ENCODE assay signal across 8 cellular contexts in genomic region chr12:6868211-6869048, GRCh38. TPM values are rescaled to one million over a fixed set of nuclear protein-coding genes. Genes with fewer than 3 reads are reported as not detected.
DNase-seq lines count a peak whose midpoint lies in the region; ATAC-seq and TF ChIP-seq lines count a peak whose summit lies in the region.

No MANE protein-coding gene starts in this region.

- H3K27me3 ChIP-seq in Panc1 (ENCODE audit: control insufficient read depth, insufficient read depth, low read length) (no peaks in the 10 kb centered on the region), dorsolateral prefrontal cortex (no peaks in the 10 kb centered on the region)

- peaks cover 6% of the 10 kb centered on the region; the same call in 1 of the 2 replicates for H3K36me3 ChIP-seq in Panc1 (ENCODE audit: control insufficient read depth, insufficient read depth, low read length)

- POLR2A ChIA-PET in Panc1 (lab: Charles Lee): interaction anchor here (0.6 kb wide), 1 partner anchor 444 kb away, joined by 5 read pairs; no protein-coding TSS in a partner anchor
- POLR2A ChIA-PET in naive thymus-derived CD8-positive, alpha-beta T cell (lab: Charles Lee): interaction anchor here (0.6 to 7.2 kb wide), 12 partner anchors 15 to 241 kb away, joined by 3 to 119 read pairs (median 8); partner anchors contain the start of genes C12orf57, C1RL, CDCA3 and RNU7-1

- in situ Hi-C loops in Panc1 (cut with HindIII; ENCODE audit: low pct_unique_long_range_greater_than_20kb, low sequenced_read_pairs): no loop called here

- H3K27ac ChIP-seq in Panc1 (ENCODE audit: low read length) (peak overlapping the region; percentile 72), dorsolateral prefrontal cortex (peak overlapping the region; percentile 72 to 100 (median 98))

- intact Hi-C loops in Panc1 (cut with micrococcal nuclease; ENCODE audit: unreplicated experiment) (no loop called here), dorsolateral prefrontal cortex (cut with DNase I) (loop anchor here in 1 of 2 donors (2.0 to 5.0 kb wide), 3 partner anchors 39 to 96 kb away; no protein-coding TSS in a partner anchor)

- ATAC-seq in Panc1: no peak
- ATAC-seq in naive thymus-derived CD8-positive, alpha-beta T cell: no peak
- ATAC-seq in GM21576 (IDR thresholded peaks at IDR 0.05; ENCODE audit: unreplicated experiment): no peak
- ATAC-seq in HG02678 (IDR thresholded peaks at IDR 0.05; ENCODE audit: unreplicated experiment): no peak

- H3K27me3 Mint-ChIP-seq in naive thymus-derived CD8-positive, alpha-beta T cell: no peaks in the 10 kb centered on the region

- BruUV-seq in Panc1 (replicated peaks; lab: Mats Ljungman, UMichigan): no TSS peak

- CTCF ChIA-PET in Panc1 (lab: Charles Lee): interaction anchor here (1.3 kb wide), 1 partner anchor 23 kb away, joined by 4 read pairs; no protein-coding TSS in a partner anchor

- peak; percentile 41 for DNase-seq in SIG-M5 treated with dmso at 0.1 percent for 504 hours (lab: John Stamatoyannopoulos, UW; ENCODE audit: unreplicated experiment)
- no peak for DNase-seq in SIG-M5 (lab: John Stamatoyannopoulos, UW)
- DNase-seq in Panc1 (ENCODE audit: low read depth, low spot score): no peak
- DNase-seq in dorsolateral prefrontal cortex: no peak
- peak in 2 of 10 donors; percentile 3 to 7 for DNase-seq in naive thymus-derived CD8-positive, alpha-beta T cell
- DNase-seq in amniotic stem cell (lab: John Stamatoyannopoulos, UW): no peak

- no peaks in the 10 kb centered on the region for H3K9me3 ChIP-seq in Panc1 (ENCODE audit: control insufficient read depth, insufficient read depth, low read depth, low read length)

- H3K4me1 Mint-ChIP-seq in naive thymus-derived CD8-positive, alpha-beta T cell: peaks cover 35 to 62% (median 54%) of the 10 kb centered on the region in 4 donors

- H3K27ac Mint-ChIP-seq in naive thymus-derived CD8-positive, alpha-beta T cell: peak overlapping the region; percentile 67 to 94 (median 87)

- peaks cover 28% of the 10 kb centered on the region for H3K4me1 ChIP-seq in Panc1 (ENCODE audit: control insufficient read depth, insufficient read depth, low read length)

- TF ChIP-seq CTCF in Panc1 (IDR thresholded peaks at IDR 0.05) (no peak), dorsolateral prefrontal cortex (IDR thresholded peaks at IDR 0.05 in 54 of 56, conservative IDR thresholded peaks at IDR 0.05 in 2 of 56; ENCODE audit: low read depth in 1 of 56, partially characterized antibody in 56 of 56) (peak in 1 of 56 donors; percentile 12)

- peak overlapping the region; percentile 61 to 92 for H3K4me3 ChIP-seq in Panc1 (ENCODE audit: low read depth in 2 of 2, low read length in 2 of 2)
- H3K4me3 ChIP-seq in dorsolateral prefrontal cortex: peak overlapping the region; percentile 53 to 100 (median 97)

- peaks cover 0 to 32% (median 2%) of the 10 kb centered on the region in 3 donors for H3K36me3 Mint-ChIP-seq in naive thymus-derived CD8-positive, alpha-beta T cell

- H3K4me3 Mint-ChIP-seq in naive thymus-derived CD8-positive, alpha-beta T cell: peak overlapping the region; percentile 84 to 92 (median 88)

- no peaks in the 10 kb centered on the region for H3K9me3 Mint-ChIP-seq in naive thymus-derived CD8-positive, alpha-beta T cell

RNA-seq across cellular contexts. Expression of gene TPI1, which starts 1.1 kb away (rescaled TPM):
- total RNA-seq in Panc1 (2021; ENCODE audit: unreplicated experiment) (693 TPM), dorsolateral prefrontal cortex (100 to 1,000 TPM; 261 to 851 (median 575) TPM)
- 1,013 TPM for polyA plus RNA-seq in Panc1 (2012; ENCODE audit: insufficient read length)
- 100 to 1,000 TPM; 159 to 163 TPM for total RNA-seq in naive thymus-derived CD8-positive, alpha-beta T cell
- 100 to 1,000 TPM; 372 to 497 (median 479) TPM for polyA plus RNA-seq in naive thymus-derived CD8-positive, alpha-beta T cell

RNA-seq across cellular contexts. Expression of gene SPSB2, which starts 4.7 kb away (rescaled TPM):
- total RNA-seq in Panc1 (2021; ENCODE audit: unreplicated experiment) (11.6 TPM), dorsolateral prefrontal cortex (10 to 100 TPM in 3 of 120 experiments, 1 to 10 TPM in 117; 1.8 to 12.4 (median 5.6) TPM)
- 10.6 TPM for polyA plus RNA-seq in Panc1 (2012; ENCODE audit: insufficient read length)
- 10 to 100 TPM; 22.0 to 23.3 TPM for total RNA-seq in naive thymus-derived CD8-positive, alpha-beta T cell
- 10 to 100 TPM; 10.1 to 10.6 (median 10.2) TPM for polyA plus RNA-seq in naive thymus-derived CD8-positive, alpha-beta T cell

RNA-seq across cellular contexts. Expression of gene USP5, which starts 16.5 kb away (rescaled TPM):
- 104 TPM for total RNA-seq in Panc1 (2021; ENCODE audit: unreplicated experiment)
- polyA plus RNA-seq in Panc1 (2012; ENCODE audit: insufficient read length): 72.1 TPM
- total RNA-seq in dorsolateral prefrontal cortex: 100 to 1,000 TPM in 113 of 120 experiments, 10 to 100 TPM in 7; 77.3 to 191 (median 146) TPM
- 10 to 100 TPM; 72.7 to 78.9 TPM for total RNA-seq in naive thymus-derived CD8-positive, alpha-beta T cell
- 10 to 100 TPM; 55.3 to 69.2 (median 56.7) TPM for polyA plus RNA-seq in naive thymus-derived CD8-positive, alpha-beta T cell

RNA-seq across cellular contexts. Expression of gene CDCA3, which starts 17.3 kb away (rescaled TPM):
- total RNA-seq in Panc1 (2021; ENCODE audit: unreplicated experiment) (59.0 TPM), dorsolateral prefrontal cortex (1 to 10 TPM in 109 of 120 experiments, under 1 TPM in 11; 0.58 to 4.1 (median 1.9) TPM)
- polyA plus RNA-seq in Panc1 (2012; ENCODE audit: insufficient read length): 33.8 TPM
- 1 to 10 TPM; 2.6 to 2.7 TPM for total RNA-seq in naive thymus-derived CD8-positive, alpha-beta T cell
- polyA plus RNA-seq in naive thymus-derived CD8-positive, alpha-beta T cell: 1 to 10 TPM in 1 of 3 donors, under 1 TPM in 1, not detected in 1; 0.50 to 1.4 TPM

RNA-seq across cellular contexts. Expression of gene GNB3, which starts 27.7 kb away (rescaled TPM):
- total RNA-seq in Panc1 (2021; ENCODE audit: unreplicated experiment): 0.21 TPM
- 1.1 TPM for polyA plus RNA-seq in Panc1 (2012; ENCODE audit: insufficient read length)
- 10 to 100 TPM in 110 of 120 experiments, 1 to 10 TPM in 10; 6.0 to 46.0 (median 17.9) TPM for total RNA-seq in dorsolateral prefrontal cortex
- 1 to 10 TPM; 3.8 to 5.6 TPM for total RNA-seq in naive thymus-derived CD8-positive, alpha-beta T cell
- not detected for polyA plus RNA-seq in naive thymus-derived CD8-positive, alpha-beta T cell
